ENCODE assay signal across 1 cellular context in the genomic region with DNA sequence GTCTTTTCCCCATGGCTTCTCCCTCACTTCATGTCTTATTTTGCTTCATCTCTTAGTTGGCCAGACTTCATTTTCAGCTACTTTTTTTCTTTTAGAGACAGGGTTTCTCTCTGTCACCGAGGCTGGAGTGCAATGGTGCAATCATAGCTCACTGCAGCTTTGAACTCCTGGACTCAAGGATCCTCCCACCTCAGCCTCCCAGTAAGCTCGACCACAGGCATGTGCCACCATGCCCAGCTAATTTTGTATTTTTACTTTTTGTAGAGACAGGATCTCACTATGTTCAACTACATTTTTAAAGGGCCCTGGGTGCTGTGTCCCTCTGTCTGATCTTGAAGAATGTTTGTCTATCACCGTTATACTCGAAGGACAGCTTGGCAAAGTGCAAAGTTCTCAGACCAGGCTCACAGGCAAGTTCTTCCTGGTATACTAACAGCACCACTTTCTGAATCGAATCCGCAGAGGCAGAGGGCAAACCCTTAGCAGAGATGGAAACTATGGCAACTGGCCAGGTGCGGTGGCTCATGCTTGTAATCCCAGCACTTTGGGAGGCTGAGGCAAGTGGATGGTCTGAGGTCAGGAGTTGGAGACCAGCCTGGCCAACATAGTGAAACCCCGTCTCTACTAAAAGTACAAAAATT.
TF ChIP-seq lines count a peak whose summit lies in the region.

No MANE protein-coding gene starts in this region.

TF ChIP-seq in HepG2, 621 proteins besides CTCF, POLR2A, EP300 and RAD21 (continued from another document and continues in another):
- TF ChIP-seq, protein P1, sequence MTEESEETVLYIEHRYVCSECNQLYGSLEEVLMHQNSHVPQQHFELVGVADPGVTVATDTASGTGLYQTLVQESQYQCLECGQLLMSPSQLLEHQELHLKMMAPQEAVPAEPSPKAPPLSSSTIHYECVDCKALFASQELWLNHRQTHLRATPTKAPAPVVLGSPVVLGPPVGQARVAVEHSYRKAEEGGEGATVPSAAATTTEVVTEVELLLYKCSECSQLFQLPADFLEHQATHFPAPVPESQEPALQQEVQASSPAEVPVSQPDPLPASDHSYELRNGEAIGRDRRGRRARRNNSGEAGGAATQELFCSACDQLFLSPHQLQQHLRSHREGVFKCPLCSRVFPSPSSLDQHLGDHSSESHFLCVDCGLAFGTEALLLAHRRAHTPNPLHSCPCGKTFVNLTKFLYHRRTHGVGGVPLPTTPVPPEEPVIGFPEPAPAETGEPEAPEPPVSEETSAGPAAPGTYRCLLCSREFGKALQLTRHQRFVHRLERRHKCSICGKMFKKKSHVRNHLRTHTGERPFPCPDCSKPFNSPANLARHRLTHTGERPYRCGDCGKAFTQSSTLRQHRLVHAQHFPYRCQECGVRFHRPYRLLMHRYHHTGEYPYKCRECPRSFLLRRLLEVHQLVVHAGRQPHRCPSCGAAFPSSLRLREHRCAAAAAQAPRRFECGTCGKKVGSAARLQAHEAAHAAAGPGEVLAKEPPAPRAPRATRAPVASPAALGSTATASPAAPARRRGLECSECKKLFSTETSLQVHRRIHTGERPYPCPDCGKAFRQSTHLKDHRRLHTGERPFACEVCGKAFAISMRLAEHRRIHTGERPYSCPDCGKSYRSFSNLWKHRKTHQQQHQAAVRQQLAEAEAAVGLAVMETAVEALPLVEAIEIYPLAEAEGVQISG (CRISPR knock-in tag; IDR thresholded peaks at IDR 0.05), result no peak
- TF ChIP-seq FOXA3 (CRISPR knock-in tag; IDR thresholded peaks at IDR 0.05), result no peak; the same call in 1 of the 2 replicates
- no peak for TF ChIP-seq TARDBP (CRISPR knock-in tag; IDR thresholded peaks at IDR 0.05)
- TF ChIP-seq ZNF333 (CRISPR knock-in tag; IDR thresholded peaks at IDR 0.05; ENCODE audit: borderline replicate concordance), result no peak
- TF ChIP-seq, protein P2, sequence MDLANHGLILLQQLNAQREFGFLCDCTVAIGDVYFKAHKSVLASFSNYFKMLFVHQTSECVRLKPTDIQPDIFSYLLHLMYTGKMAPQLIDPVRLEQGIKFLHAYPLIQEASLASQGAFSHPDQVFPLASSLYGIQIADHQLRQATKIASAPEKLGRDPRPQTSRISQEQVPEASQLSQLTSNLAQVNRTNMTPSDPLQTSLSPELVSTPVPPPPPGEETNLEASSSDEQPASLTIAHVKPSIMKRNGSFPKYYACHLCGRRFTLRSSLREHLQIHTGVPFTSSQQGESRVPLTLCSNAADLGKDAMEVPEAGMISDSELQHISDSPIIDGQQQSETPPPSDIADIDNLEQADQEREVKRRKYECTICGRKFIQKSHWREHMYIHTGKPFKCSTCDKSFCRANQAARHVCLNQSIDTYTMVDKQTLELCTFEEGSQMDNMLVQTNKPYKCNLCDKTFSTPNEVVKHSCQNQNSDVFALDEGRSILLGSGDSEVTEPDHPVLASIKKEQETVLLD (CRISPR knock-in tag; IDR thresholded peaks at IDR 0.05; ENCODE audit: low read depth), result no peak
- TF ChIP-seq, protein P3, sequence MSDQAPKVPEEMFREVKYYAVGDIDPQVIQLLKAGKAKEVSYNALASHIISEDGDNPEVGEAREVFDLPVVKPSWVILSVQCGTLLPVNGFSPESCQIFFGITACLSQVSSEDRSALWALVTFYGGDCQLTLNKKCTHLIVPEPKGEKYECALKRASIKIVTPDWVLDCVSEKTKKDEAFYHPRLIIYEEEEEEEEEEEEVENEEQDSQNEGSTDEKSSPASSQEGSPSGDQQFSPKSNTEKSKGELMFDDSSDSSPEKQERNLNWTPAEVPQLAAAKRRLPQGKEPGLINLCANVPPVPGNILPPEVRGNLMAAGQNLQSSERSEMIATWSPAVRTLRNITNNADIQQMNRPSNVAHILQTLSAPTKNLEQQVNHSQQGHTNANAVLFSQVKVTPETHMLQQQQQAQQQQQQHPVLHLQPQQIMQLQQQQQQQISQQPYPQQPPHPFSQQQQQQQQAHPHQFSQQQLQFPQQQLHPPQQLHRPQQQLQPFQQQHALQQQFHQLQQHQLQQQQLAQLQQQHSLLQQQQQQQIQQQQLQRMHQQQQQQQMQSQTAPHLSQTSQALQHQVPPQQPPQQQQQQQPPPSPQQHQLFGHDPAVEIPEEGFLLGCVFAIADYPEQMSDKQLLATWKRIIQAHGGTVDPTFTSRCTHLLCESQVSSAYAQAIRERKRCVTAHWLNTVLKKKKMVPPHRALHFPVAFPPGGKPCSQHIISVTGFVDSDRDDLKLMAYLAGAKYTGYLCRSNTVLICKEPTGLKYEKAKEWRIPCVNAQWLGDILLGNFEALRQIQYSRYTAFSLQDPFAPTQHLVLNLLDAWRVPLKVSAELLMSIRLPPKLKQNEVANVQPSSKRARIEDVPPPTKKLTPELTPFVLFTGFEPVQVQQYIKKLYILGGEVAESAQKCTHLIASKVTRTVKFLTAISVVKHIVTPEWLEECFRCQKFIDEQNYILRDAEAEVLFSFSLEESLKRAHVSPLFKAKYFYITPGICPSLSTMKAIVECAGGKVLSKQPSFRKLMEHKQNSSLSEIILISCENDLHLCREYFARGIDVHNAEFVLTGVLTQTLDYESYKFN (CRISPR knock-in tag; conservative IDR thresholded peaks at IDR 0.05), result peak; percentile 62
- no peak for TF ChIP-seq JUNB (CRISPR knock-in tag; IDR thresholded peaks at IDR 0.05; ENCODE audit: borderline replicate concordance)
- no peak for TF ChIP-seq PCBP2 (optimal IDR thresholded peaks at IDR 0.05; ENCODE audit: low read depth, low read length, poor library complexity, severe bottlenecking)
- no peak for TF ChIP-seq TOPORS (CRISPR knock-in tag; IDR thresholded peaks at IDR 0.05)
- TF ChIP-seq GFI1 (CRISPR knock-in tag; IDR thresholded peaks at IDR 0.05; ENCODE audit: borderline replicate concordance), result 0 out of 2 replicates have a peak, but pooled peaks have one; percentile 9
- no peak for TF ChIP-seq MBNL3 (CRISPR knock-in tag; conservative IDR thresholded peaks at IDR 0.05)
- TF ChIP-seq, protein P4, sequence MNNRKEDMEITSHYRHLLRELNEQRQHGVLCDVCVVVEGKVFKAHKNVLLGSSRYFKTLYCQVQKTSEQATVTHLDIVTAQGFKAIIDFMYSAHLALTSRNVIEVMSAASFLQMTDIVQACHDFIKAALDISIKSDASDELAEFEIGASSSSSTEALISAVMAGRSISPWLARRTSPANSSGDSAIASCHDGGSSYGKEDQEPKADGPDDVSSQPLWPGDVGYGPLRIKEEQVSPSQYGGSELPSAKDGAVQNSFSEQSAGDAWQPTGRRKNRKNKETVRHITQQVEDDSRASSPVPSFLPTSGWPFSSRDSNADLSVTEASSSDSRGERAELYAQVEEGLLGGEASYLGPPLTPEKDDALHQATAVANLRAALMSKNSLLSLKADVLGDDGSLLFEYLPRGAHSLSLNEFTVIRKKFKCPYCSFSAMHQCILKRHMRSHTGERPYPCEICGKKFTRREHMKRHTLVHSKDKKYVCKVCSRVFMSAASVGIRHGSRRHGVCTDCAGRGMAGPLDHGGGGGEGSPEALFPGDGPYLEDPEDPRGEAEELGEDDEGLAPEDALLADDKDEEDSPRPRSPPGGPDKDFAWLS (CRISPR knock-in tag; IDR thresholded peaks at IDR 0.05; ENCODE audit: borderline replicate concordance), result no peak
- TF ChIP-seq ZNF460 (CRISPR knock-in tag; IDR thresholded peaks at IDR 0.05; ENCODE audit: borderline replicate concordance), result no peak
- peak; percentile 22; the same call in 1 of the 2 replicates for TF ChIP-seq YEATS4 (CRISPR knock-in tag; IDR thresholded peaks at IDR 0.05; ENCODE audit: borderline replicate concordance)
- 0 out of 2 replicates have a peak, but pooled peaks have one; percentile 56 for TF ChIP-seq RCOR2 (CRISPR knock-in tag; IDR thresholded peaks at IDR 0.05)
- TF ChIP-seq ZNF614 (CRISPR knock-in tag; IDR thresholded peaks at IDR 0.05; ENCODE audit: borderline replicate concordance), result no peak
- TF ChIP-seq MAF1 (CRISPR knock-in tag; IDR thresholded peaks at IDR 0.05; ENCODE audit: borderline replicate concordance), result no peak
- TF ChIP-seq MEIS2 (CRISPR knock-in tag; IDR thresholded peaks at IDR 0.05), result no peak
- TF ChIP-seq ZNF879 (CRISPR knock-in tag; IDR thresholded peaks at IDR 0.05), result no peak
- TF ChIP-seq KLF9 (CRISPR knock-in tag; IDR thresholded peaks at IDR 0.05; ENCODE audit: low read depth), result no peak
- TF ChIP-seq ZNF878 (CRISPR knock-in tag; IDR thresholded peaks at IDR 0.05), result no peak
- no peak for TF ChIP-seq RAD51 (IDR thresholded peaks at IDR 0.05; ENCODE audit: borderline replicate concordance)
- TF ChIP-seq JUN (CRISPR knock-in tag; IDR thresholded peaks at IDR 0.05), result no peak
- TF ChIP-seq ADNP (CRISPR knock-in tag; IDR thresholded peaks at IDR 0.05), result 0 out of 2 replicates have a peak, but pooled peaks have one; percentile 43
- no peak; the same call in 1 of the 2 replicates for TF ChIP-seq HOXA3 (CRISPR knock-in tag; IDR thresholded peaks at IDR 0.05)
- TF ChIP-seq ZNF256 (CRISPR knock-in tag; conservative IDR thresholded peaks at IDR 0.05), result 0 out of 2 replicates have a peak, but pooled peaks have one; percentile 53
- no peak for TF ChIP-seq SETDB1 (CRISPR knock-in tag; IDR thresholded peaks at IDR 0.05; ENCODE audit: borderline replicate concordance)
- TF ChIP-seq KMT2A (CRISPR knock-in tag; IDR thresholded peaks at IDR 0.05), result no peak
- TF ChIP-seq, protein P5, sequence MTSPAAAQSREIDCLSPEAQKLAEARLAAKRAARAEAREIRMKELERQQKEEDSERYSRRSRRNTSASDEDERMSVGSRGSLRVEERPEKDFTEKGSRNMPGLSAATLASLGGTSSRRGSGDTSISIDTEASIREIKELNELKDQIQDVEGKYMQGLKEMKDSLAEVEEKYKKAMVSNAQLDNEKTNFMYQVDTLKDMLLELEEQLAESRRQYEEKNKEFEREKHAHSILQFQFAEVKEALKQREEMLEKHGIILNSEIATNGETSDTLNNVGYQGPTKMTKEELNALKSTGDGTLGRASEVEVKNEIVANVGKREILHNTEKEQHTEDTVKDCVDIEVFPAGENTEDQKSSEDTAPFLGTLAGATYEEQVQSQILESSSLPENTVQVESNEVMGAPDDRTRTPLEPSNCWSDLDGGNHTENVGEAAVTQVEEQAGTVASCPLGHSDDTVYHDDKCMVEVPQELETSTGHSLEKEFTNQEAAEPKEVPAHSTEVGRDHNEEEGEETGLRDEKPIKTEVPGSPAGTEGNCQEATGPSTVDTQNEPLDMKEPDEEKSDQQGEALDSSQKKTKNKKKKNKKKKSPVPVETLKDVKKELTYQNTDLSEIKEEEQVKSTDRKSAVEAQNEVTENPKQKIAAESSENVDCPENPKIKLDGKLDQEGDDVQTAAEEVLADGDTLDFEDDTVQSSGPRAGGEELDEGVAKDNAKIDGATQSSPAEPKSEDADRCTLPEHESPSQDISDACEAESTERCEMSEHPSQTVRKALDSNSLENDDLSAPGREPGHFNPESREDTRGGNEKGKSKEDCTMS (CRISPR knock-in tag; conservative IDR thresholded peaks at IDR 0.05), result no peak
- no peak for TF ChIP-seq ZNF331 (CRISPR knock-in tag; IDR thresholded peaks at IDR 0.05)
- no peak for TF ChIP-seq NR2F1 (CRISPR knock-in tag; IDR thresholded peaks at IDR 0.05)
- TF ChIP-seq, protein P6, sequence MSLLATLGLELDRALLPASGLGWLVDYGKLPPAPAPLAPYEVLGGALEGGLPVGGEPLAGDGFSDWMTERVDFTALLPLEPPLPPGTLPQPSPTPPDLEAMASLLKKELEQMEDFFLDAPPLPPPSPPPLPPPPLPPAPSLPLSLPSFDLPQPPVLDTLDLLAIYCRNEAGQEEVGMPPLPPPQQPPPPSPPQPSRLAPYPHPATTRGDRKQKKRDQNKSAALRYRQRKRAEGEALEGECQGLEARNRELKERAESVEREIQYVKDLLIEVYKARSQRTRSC (CRISPR knock-in tag; IDR thresholded peaks at IDR 0.05; ENCODE audit: low read depth), result no peak
- no peak for TF ChIP-seq ZNF335 (CRISPR knock-in tag; IDR thresholded peaks at IDR 0.05)
- no peak for TF ChIP-seq CC2D1A (CRISPR knock-in tag; IDR thresholded peaks at IDR 0.05)
- TF ChIP-seq SRSF9 (IDR thresholded peaks at IDR 0.05; ENCODE audit: borderline replicate concordance, insufficient read depth, low read depth, low read length, poor library complexity, severe bottlenecking), result no peak
- TF ChIP-seq MBD4 (IDR thresholded peaks at IDR 0.05; ENCODE audit: borderline replicate concordance, low read length), result no peak
- TF ChIP-seq HNRNPUL1 (IDR thresholded peaks at IDR 0.05; ENCODE audit: low read depth, low read length), result no peak
- TF ChIP-seq ZNF766 (CRISPR knock-in tag; IDR thresholded peaks at IDR 0.05; ENCODE audit: borderline replicate concordance), result 0 out of 2 replicates have a peak, but pooled peaks have one; percentile 32
- no peak for TF ChIP-seq MAFG (CRISPR knock-in tag; IDR thresholded peaks at IDR 0.05)
- no peak for TF ChIP-seq ZFX (CRISPR knock-in tag; IDR thresholded peaks at IDR 0.05; ENCODE audit: low read depth)
- TF ChIP-seq, protein P7, sequence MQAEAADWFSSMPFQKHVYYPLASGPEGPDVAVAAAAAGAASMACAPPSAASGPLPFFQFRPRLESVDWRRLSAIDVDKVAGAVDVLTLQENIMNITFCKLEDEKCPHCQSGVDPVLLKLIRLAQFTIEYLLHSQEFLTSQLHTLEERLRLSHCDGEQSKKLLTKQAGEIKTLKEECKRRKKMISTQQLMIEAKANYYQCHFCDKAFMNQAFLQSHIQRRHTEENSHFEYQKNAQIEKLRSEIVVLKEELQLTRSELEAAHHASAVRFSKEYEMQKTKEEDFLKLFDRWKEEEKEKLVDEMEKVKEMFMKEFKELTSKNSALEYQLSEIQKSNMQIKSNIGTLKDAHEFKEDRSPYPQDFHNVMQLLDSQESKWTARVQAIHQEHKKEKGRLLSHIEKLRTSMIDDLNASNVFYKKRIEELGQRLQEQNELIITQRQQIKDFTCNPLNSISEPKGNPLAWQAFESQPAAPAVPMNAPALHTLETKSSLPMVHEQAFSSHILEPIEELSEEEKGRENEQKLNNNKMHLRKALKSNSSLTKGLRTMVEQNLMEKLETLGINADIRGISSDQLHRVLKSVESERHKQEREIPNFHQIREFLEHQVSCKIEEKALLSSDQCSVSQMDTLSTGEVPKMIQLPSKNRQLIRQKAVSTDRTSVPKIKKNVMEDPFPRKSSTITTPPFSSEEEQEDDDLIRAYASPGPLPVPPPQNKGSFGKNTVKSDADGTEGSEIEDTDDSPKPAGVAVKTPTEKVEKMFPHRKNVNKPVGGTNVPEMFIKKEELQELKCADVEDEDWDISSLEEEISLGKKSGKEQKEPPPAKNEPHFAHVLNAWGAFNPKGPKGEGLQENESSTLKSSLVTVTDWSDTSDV (CRISPR knock-in tag; IDR thresholded peaks at IDR 0.05), result no peak
- no peak for TF ChIP-seq ATRX (CRISPR knock-in tag; IDR thresholded peaks at IDR 0.05; ENCODE audit: borderline replicate concordance)
- TF ChIP-seq HNF4G (IDR thresholded peaks at IDR 0.05; ENCODE audit: borderline replicate concordance, low read depth, low read length), result peak; percentile 16; the same call in 1 of the 2 replicates
- TF ChIP-seq HNF4G (CRISPR knock-in tag; IDR thresholded peaks at IDR 0.05; ENCODE audit: borderline replicate concordance, low read depth), result peak; percentile 38; the same call in 1 of the 2 replicates
- 0 out of 2 replicates have a peak, but pooled peaks have one; percentile 24 for TF ChIP-seq SP4 (CRISPR knock-in tag; IDR thresholded peaks at IDR 0.05)
- TF ChIP-seq FIP1L1 (IDR thresholded peaks at IDR 0.05; ENCODE audit: borderline replicate concordance, insufficient read depth, low read depth, low read length), result no peak
- TF ChIP-seq SAP130 (CRISPR knock-in tag; IDR thresholded peaks at IDR 0.05; ENCODE audit: low read depth), result peak; percentile 19; the same call in 1 of the 2 replicates
- no peak for TF ChIP-seq NAIF1 (CRISPR knock-in tag; IDR thresholded peaks at IDR 0.05; ENCODE audit: borderline replicate concordance)
